In the genomic region with DNA sequence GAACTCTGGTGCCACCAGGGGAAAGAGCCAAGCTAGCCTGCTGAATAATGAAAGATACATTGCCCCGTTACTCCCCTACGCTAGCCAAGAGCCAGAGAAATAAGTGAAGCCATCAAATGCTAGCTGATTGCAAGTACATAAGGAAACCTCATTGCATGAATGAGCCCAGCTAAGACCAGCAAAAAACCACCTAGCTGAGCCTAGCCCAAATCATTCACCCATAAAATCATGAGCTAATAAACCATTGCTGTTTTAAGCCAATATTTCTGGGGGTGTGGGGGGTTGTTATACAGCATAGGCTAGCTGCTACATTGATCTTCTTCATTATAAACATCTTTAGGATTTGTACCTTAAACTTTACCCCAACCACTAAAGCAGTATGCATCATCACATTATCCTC, we compare ENCODE assay signal across 41 cellular contexts. TPM values are rescaled to one million over a fixed set of nuclear protein-coding genes. Genes with fewer than 3 reads are reported as not detected.
"Had no signal": no experiment of that assay in that cellular context is flagged by ENCODE, and none has a peak within 500 bp of the region (broad histone marks: within the 10 kb centered on the region; RNA-seq: fewer than 3 reads in every experiment).

No MANE protein-coding gene starts in this region.

- H3K27ac Mint-ChIP-seq: activated naive CD4-positive, alpha-beta T cell treated with anti-CD3 and anti-CD28 coated beads for 36 hours; activated naive CD4-positive, alpha-beta T cell treated with anti-CD3 and anti-CD28 coated beads, Interleukin-2, amount 10 ng/mL, durations not matched to agents 7 days and 5 days; activated naive CD4-positive, alpha-beta T cell treated with anti-CD3 and anti-CD28 coated beads, Interleukin-2, amount 50 U/mL, for 24 hours; activated naive CD4-positive, alpha-beta T cell treated with anti-CD3 and anti-CD28 coated beads, Interleukin-2, amount 50 U/mL, for 72 hours; activated naive CD8-positive, alpha-beta T cell; activated naive CD8-positive, alpha-beta T cell treated with anti-CD3 and anti-CD28 coated beads for 36 hours; activated naive CD8-positive, alpha-beta T cell treated with anti-CD3 and anti-CD28 coated beads, Interleukin-2, amount 10 ng/mL, durations not matched to agents 7 days and 5 days; activated naive CD8-positive, alpha-beta T cell treated with anti-CD3 and anti-CD28 coated beads, Interleukin-2, amount 50 U/mL, for 24 hours; activated T-cell treated with anti-CD3 and anti-CD28 coated beads, Interleukin-2, amount 50 U/mL, for 24 hours; activated T-cell treated with anti-CD3 and anti-CD28 coated beads, Interleukin-2, amount 50 U/mL, for 72 hours; activated T-helper 1 cell treated with anti-CD3 and anti-CD28 coated beads, Interleukin-12 subunit alpha, Interleukin-12 subunit beta, Interleukin-2, Interleukin-4 antibody, amounts not matched to agents 30 ng/mL and 10 ng/mL and 1 ng/mL, durations not matched to agents 14 hours and 24 hours and 36 hours; activated T-helper 17 cell treated with anti-CD3 and anti-CD28 coated beads, Interleukin-2, amount 50 U/mL, for 72 hours; activated T-helper 2 cell treated with anti-CD3 and anti-CD28 coated beads, Interferon-gamma antibody, Interleukin-2, Interleukin-4, amounts not matched to agents 10 μg/mL and 5 μg/mL and 100 μg/mL, durations not matched to agents 14 hours and 24 hours and 36 hours; brain had no signal

- FAIRE-seq: astrocyte, bronchial epithelial cell had no signal

- H3K4me3 ChIP-seq: adrenal gland, ascending aorta, body of pancreas, breast epithelium, cardiac muscle cell had no signal

- ATAC-seq: activated naive CD4-positive, alpha-beta T cell treated with anti-CD3 and anti-CD28 coated beads, Interleukin-2, amount 50 U/mL, for 72 hours; activated naive CD8-positive, alpha-beta T cell treated with anti-CD3 and anti-CD28 coated beads, Interleukin-2, amount 50 U/mL, for 24 hours; activated T-cell treated with anti-CD3 and anti-CD28 coated beads, Interleukin-2, amount 50 U/mL, for 4 hours; activated T-cell treated with anti-CD3 and anti-CD28 coated beads, Interleukin-2, amount 50 U/mL, for 72 hours; activated T-helper 17 cell treated with anti-CD3 and anti-CD28 coated beads, Interleukin-2, amount 50 U/mL, for 72 hours; body of pancreas had no signal

- H3K27me3 ChIP-seq: adrenal gland, ascending aorta, body of pancreas, brain microvascular endothelial cell, breast epithelium, cardiac muscle cell had no signal

- H3K36me3 ChIP-seq: adrenal gland, ascending aorta, brain microvascular endothelial cell, breast epithelium, cardiac muscle cell had no signal

- H3K9me3 ChIP-seq: adrenal gland, body of pancreas had no signal

- H3K27me3 Mint-ChIP-seq: activated naive CD4-positive, alpha-beta T cell treated with anti-CD3 and anti-CD28 coated beads, Interleukin-2, amount 10 ng/mL, durations not matched to agents 7 days and 5 days; activated naive CD4-positive, alpha-beta T cell treated with anti-CD3 and anti-CD28 coated beads, Interleukin-2, amount 50 U/mL, for 24 hours; activated naive CD8-positive, alpha-beta T cell; activated naive CD8-positive, alpha-beta T cell treated with anti-CD3 and anti-CD28 coated beads, Interleukin-2, amount 10 ng/mL, durations not matched to agents 7 days and 5 days; activated naive CD8-positive, alpha-beta T cell treated with anti-CD3 and anti-CD28 coated beads, Interleukin-2, amount 50 U/mL, for 24 hours; activated T-cell treated with anti-CD3 and anti-CD28 coated beads, Interleukin-2, amount 50 U/mL, for 24 hours; activated T-helper 17 cell treated with anti-CD3 and anti-CD28 coated beads, Interleukin-2, amount 50 U/mL, for 72 hours; central memory CD8-positive, alpha-beta T cell had no signal

- H3K27ac ChIP-seq: adrenal gland, ascending aorta, body of pancreas, brain microvascular endothelial cell, breast epithelium, cardiac muscle cell had no signal

- H3K4me1 Mint-ChIP-seq: activated naive CD4-positive, alpha-beta T cell treated with anti-CD3 and anti-CD28 coated beads, Interleukin-2, amount 10 ng/mL, durations not matched to agents 7 days and 5 days; activated naive CD4-positive, alpha-beta T cell treated with anti-CD3 and anti-CD28 coated beads, Interleukin-2, amount 50 U/mL, for 24 hours; activated naive CD8-positive, alpha-beta T cell treated with anti-CD3 and anti-CD28 coated beads for 36 hours; activated naive CD8-positive, alpha-beta T cell treated with anti-CD3 and anti-CD28 coated beads, Interleukin-2, amount 10 ng/mL, durations not matched to agents 7 days and 5 days; activated naive CD8-positive, alpha-beta T cell treated with anti-CD3 and anti-CD28 coated beads, Interleukin-2, amount 50 U/mL, for 24 hours; activated T-helper 17 cell treated with anti-CD3 and anti-CD28 coated beads, Interleukin-2, amount 50 U/mL, for 72 hours; brain; central memory CD8-positive, alpha-beta T cell had no signal

- DNase-seq: activated effector memory CD4-positive, alpha-beta T cell treated with anti-CD3 and anti-CD28 coated beads, Interleukin-2, amount 50 U/mL, for 16 hours; activated effector memory CD4-positive, alpha-beta T cell treated with Interleukin-2 at 50 U/mL for 16 hours; activated gamma-delta T cell; activated gamma-delta T cell treated with Interleukin-2 at 50 U/mL for 16 hours; activated naive CD4-positive, alpha-beta T cell; activated naive CD4-positive, alpha-beta T cell treated with anti-CD3 and anti-CD28 coated beads for 36 hours; activated naive CD4-positive, alpha-beta T cell treated with anti-CD3 and anti-CD28 coated beads, Interleukin-2, amount 10 ng/mL, durations not matched to agents 7 days and 5 days; activated naive CD4-positive, alpha-beta T cell treated with anti-CD3 and anti-CD28 coated beads, Interleukin-2, amount 50 U/mL, for 16 hours; activated naive CD4-positive, alpha-beta T cell treated with Interleukin-2 at 50 U/mL for 16 hours; activated naive CD8-positive, alpha-beta T cell treated with anti-CD3 and anti-CD28 coated beads for 36 hours; activated naive CD8-positive, alpha-beta T cell treated with anti-CD3 and anti-CD28 coated beads, Interleukin-2, amount 10 ng/mL, durations not matched to agents 7 days and 5 days; activated naive CD8-positive, alpha-beta T cell treated with anti-CD3 and anti-CD28 coated beads, Interleukin-2, amount 50 U/mL, for 24 hours; activated T-cell treated with anti-CD3 and anti-CD28 coated beads for 4 hours; activated T-cell treated with anti-CD3 and anti-CD28 coated beads, Interleukin-2, amount 50 U/mL, for 1 hour; activated T-cell treated with anti-CD3 and anti-CD28 coated beads, Interleukin-2, amount 50 U/mL, for 24 hours; activated T-cell treated with anti-CD3 and anti-CD28 coated beads, Interleukin-2, amount 50 U/mL, for 4 hours; activated T-cell treated with anti-CD3 and anti-CD28 coated beads, Interleukin-2, amount 50 U/mL, for 48 hours; activated T-cell treated with anti-CD3 and anti-CD28 coated beads, Interleukin-2, amount 50 U/mL, for 72 hours; adrenal gland; amniotic stem cell; amygdala; anterior cingulate cortex; aorta; body of pancreas; brain microvascular endothelial cell; caudate nucleus; central memory CD4-positive, alpha-beta T cell; cerebellar nuclear complex had no signal

- H3K9me3 Mint-ChIP-seq: activated naive CD4-positive, alpha-beta T cell treated with anti-CD3 and anti-CD28 coated beads for 36 hours; activated T-cell treated with anti-CD3 and anti-CD28 coated beads, Interleukin-2, amount 50 U/mL, for 24 hours had no signal

- H3K4me1 ChIP-seq: adrenal gland, body of pancreas, breast epithelium had no signal

- H3K4me3 Mint-ChIP-seq: activated naive CD4-positive, alpha-beta T cell treated with anti-CD3 and anti-CD28 coated beads for 36 hours; activated naive CD4-positive, alpha-beta T cell treated with anti-CD3 and anti-CD28 coated beads, Interleukin-2, amount 10 ng/mL, durations not matched to agents 7 days and 5 days; activated naive CD4-positive, alpha-beta T cell treated with anti-CD3 and anti-CD28 coated beads, Interleukin-2, amount 50 U/mL, for 24 hours; activated naive CD8-positive, alpha-beta T cell; activated naive CD8-positive, alpha-beta T cell treated with anti-CD3 and anti-CD28 coated beads for 36 hours; activated naive CD8-positive, alpha-beta T cell treated with anti-CD3 and anti-CD28 coated beads, Interleukin-2, amount 10 ng/mL, durations not matched to agents 7 days and 5 days; activated naive CD8-positive, alpha-beta T cell treated with anti-CD3 and anti-CD28 coated beads, Interleukin-2, amount 50 U/mL, for 24 hours; activated T-cell treated with anti-CD3 and anti-CD28 coated beads, Interleukin-2, amount 50 U/mL, for 24 hours; activated T-cell treated with anti-CD3 and anti-CD28 coated beads, Interleukin-2, amount 50 U/mL, for 4 hours; activated T-cell treated with anti-CD3 and anti-CD28 coated beads, Interleukin-2, amount 50 U/mL, for 72 hours; activated T-helper 1 cell treated with anti-CD3 and anti-CD28 coated beads, Interleukin-12 subunit alpha, Interleukin-12 subunit beta, Interleukin-2, Interleukin-4 antibody, amounts not matched to agents 30 ng/mL and 10 ng/mL and 1 ng/mL, durations not matched to agents 14 hours and 24 hours and 36 hours; activated T-helper 17 cell treated with anti-CD3 and anti-CD28 coated beads, Interleukin-2, amount 50 U/mL, for 72 hours; brain; central memory CD8-positive, alpha-beta T cell had no signal

- H3K36me3 Mint-ChIP-seq: activated naive CD4-positive, alpha-beta T cell treated with anti-CD3 and anti-CD28 coated beads, Interleukin-2, amount 10 ng/mL, durations not matched to agents 7 days and 5 days; activated naive CD4-positive, alpha-beta T cell treated with anti-CD3 and anti-CD28 coated beads, Interleukin-2, amount 50 U/mL, for 24 hours; activated naive CD4-positive, alpha-beta T cell treated with anti-CD3 and anti-CD28 coated beads, Interleukin-2, amount 50 U/mL, for 72 hours; activated naive CD8-positive, alpha-beta T cell; activated naive CD8-positive, alpha-beta T cell treated with anti-CD3 and anti-CD28 coated beads for 36 hours; activated naive CD8-positive, alpha-beta T cell treated with anti-CD3 and anti-CD28 coated beads, Interleukin-2, amount 10 ng/mL, durations not matched to agents 7 days and 5 days; brain had no signal

RNA-seq across cellular contexts. Expression of a gene that starts 15.4 kb away (rescaled TPM):
- total RNA-seq: activated naive CD4-positive, alpha-beta T cell treated with anti-CD3 and anti-CD28 coated beads for 36 hours; activated naive CD8-positive, alpha-beta T cell treated with anti-CD3 and anti-CD28 coated beads for 36 hours; activated naive CD8-positive, alpha-beta T cell treated with anti-CD3 and anti-CD28 coated beads, Interleukin-2, amount 10 ng/mL, durations not matched to agents 7 days and 5 days; activated T-helper 1 cell treated with anti-CD3 and anti-CD28 coated beads, Interleukin-12 subunit alpha, Interleukin-12 subunit beta, Interleukin-2, Interleukin-4 antibody, amounts not matched to agents 30 ng/mL and 10 ng/mL and 1 ng/mL, durations not matched to agents 14 hours and 24 hours and 36 hours; activated T-helper 17 cell treated with anti-CD3 and anti-CD28 coated beads, Interleukin-2, amount 50 U/mL, for 72 hours; activated T-helper 2 cell treated with anti-CD3 and anti-CD28 coated beads, Interferon-gamma antibody, Interleukin-2, Interleukin-4, amounts not matched to agents 10 μg/mL and 5 μg/mL and 100 μg/mL, durations not matched to agents 14 hours and 24 hours and 36 hours had no signal
